In the genomic region with DNA sequence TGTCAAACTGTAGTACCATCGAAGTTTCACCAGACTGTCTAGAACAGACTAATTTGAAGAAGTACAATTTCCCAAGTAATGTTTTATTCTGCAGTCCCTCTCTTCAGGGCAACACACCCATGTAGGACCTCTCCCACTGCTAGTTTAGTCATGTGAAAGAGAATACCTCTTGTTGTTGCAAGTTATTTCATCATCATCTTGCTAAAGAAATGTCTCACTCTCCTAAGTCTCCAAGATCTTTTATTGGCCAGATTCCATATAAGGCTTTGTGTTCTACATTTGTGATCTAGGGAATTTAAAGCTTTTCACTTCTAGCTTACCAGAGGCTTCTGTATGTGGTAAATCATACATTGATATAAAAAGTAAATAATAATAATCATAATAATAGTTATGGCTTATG, we compare ENCODE assay signal across 21 cellular contexts.
A peak's percentile ranks its signal among the peaks of the same experiment; 100 is the strongest.
DNase-seq lines count a peak whose midpoint lies in the region; ATAC-seq and TF ChIP-seq lines count a peak whose summit lies in the region.
"Had no signal": no experiment of that assay in that cellular context is flagged by ENCODE, and none has a peak within 500 bp of the region (broad histone marks: within the 10 kb centered on the region; RNA-seq: fewer than 3 reads in every experiment).

No MANE protein-coding gene starts in this region.

- H3K9ac ChIP-seq in GM23248 (no peak overlapping the region), PC-3 (ENCODE audit: low read length) (no peak overlapping the region), Karpas-422 (ENCODE audit: low read length) (no peak overlapping the region)
- H3K9ac ChIP-seq: parathyroid adenoma had no signal

- H3K9me3 ChIP-seq in GM23248 (ENCODE audit: low read depth) (no peaks in the 10 kb centered on the region), PC-3 (ENCODE audit: low read length) (no peaks in the 10 kb centered on the region), Karpas-422 (ENCODE audit: low read length) (peaks cover 22% of the 10 kb centered on the region)
- H3K9me3 ChIP-seq: BE2C, spleen, thoracic aorta had no signal

- no peak overlapping the region for H3K4me2 ChIP-seq in GM23248 (ENCODE audit: unreplicated experiment)
- no peak overlapping the region for H3K4me2 ChIP-seq in PC-3 (ENCODE audit: low read length)
- H3K4me2 ChIP-seq in Karpas-422 (ENCODE audit: low read depth, low read length, poor library complexity, severe bottlenecking): no peak overlapping the region

- no peaks in the 10 kb centered on the region for H3K79me2 ChIP-seq in GM23248 (ENCODE audit: insufficient read depth)
- no peaks in the 10 kb centered on the region for H3K79me2 ChIP-seq in PC-3 (ENCODE audit: low read length)
- H3K79me2 ChIP-seq in Karpas-422 (ENCODE audit: low read length): no peaks in the 10 kb centered on the region
- H3K79me2 ChIP-seq: parathyroid adenoma had no signal

- peak; percentile 13; the same call in 1 of the 2 replicates for ATAC-seq in PC-3
- no peak for ATAC-seq in HG02870 (IDR thresholded peaks at IDR 0.05; ENCODE audit: unreplicated experiment)

- H3K9me2 ChIP-seq in GM23248 (ENCODE audit: insufficient read depth): no peaks in the 10 kb centered on the region
- H3K9me2 ChIP-seq in PC-3 (replicated peaks; ENCODE audit: low read length): no peaks in the 10 kb centered on the region
- H3K9me2 ChIP-seq in Karpas-422 (replicated peaks; ENCODE audit: insufficient read depth, low read length): no peaks in the 10 kb centered on the region

- POLR2A ChIA-PET in PC-3 (lab: Charles Lee; ENCODE audit: unreplicated experiment): no interaction called here

- H2AFZ ChIP-seq in GM23248: no peak overlapping the region
- no peak overlapping the region for H2AFZ ChIP-seq in PC-3 (ENCODE audit: low read length)
- H2AFZ ChIP-seq in Karpas-422 (ENCODE audit: low read length): no peak overlapping the region
- H2AFZ ChIP-seq: parathyroid adenoma had no signal

- intact Hi-C loops in PC-3 (cut with micrococcal nuclease): no loop called here

- WGBS in GM23248 (ENCODE audit: low coverage in 1 of 2, low lambda C conversion rate in 2 of 2, missing lambda C conversion rate in 2 of 2), 2 experiments: 0 to 13% methylated on average over 1 of the region's 1 CpG

- CTCF ChIA-PET in PC-3 (lab: Charles Lee): no interaction called here

- no peaks in the 10 kb centered on the region for H3K4me1 ChIP-seq in GM23248 (ENCODE audit: insufficient read depth)
- no peaks in the 10 kb centered on the region for H3K4me1 ChIP-seq in PC-3 (ENCODE audit: insufficient read depth, low read length)
- no peaks in the 10 kb centered on the region for H3K4me1 ChIP-seq in Karpas-422 (ENCODE audit: low read length)
- H3K4me1 ChIP-seq: BE2C, parathyroid adenoma, spleen had no signal

- no TSS peak for BruUV-seq in PC-3 (replicated peaks; lab: Mats Ljungman, UMichigan)

- H3F3A ChIP-seq in GM23248 (ENCODE audit: insufficient read depth) (no peaks in the 10 kb centered on the region), PC-3 (ENCODE audit: low read length, unreplicated experiment) (no peaks in the 10 kb centered on the region)

- no peak overlapping the region for H3K27ac ChIP-seq in GM23248
- no peak overlapping the region for H3K27ac ChIP-seq in PC-3 (ENCODE audit: low read length)
- H3K27ac ChIP-seq in epithelial cell of prostate: peak overlapping the region; percentile 26
- no peak overlapping the region for H3K27ac ChIP-seq in Karpas-422 (ENCODE audit: low read length)
- H3K27ac ChIP-seq: brain microvascular endothelial cell, dorsolateral prefrontal cortex, parathyroid adenoma, spleen, thoracic aorta had no signal

- in situ Hi-C loops in GM23248 (cut with MboI): no loop called here

- no peaks in the 10 kb centered on the region for H3K36me3 ChIP-seq in GM23248 (ENCODE audit: low read depth)
- no peaks in the 10 kb centered on the region for H3K36me3 ChIP-seq in PC-3 (ENCODE audit: low read depth, low read length)
- H3K36me3 ChIP-seq in Karpas-422 (ENCODE audit: insufficient read depth, low read length): no peaks in the 10 kb centered on the region
- H3K36me3 ChIP-seq: BE2C, brain microvascular endothelial cell, spleen, thoracic aorta had no signal

- H3K4me3 ChIP-seq in GM23248 (no peak overlapping the region), PC-3 (ENCODE audit: low read length) (no peak overlapping the region), Karpas-422 (ENCODE audit: low read length) (no peak overlapping the region)
- H3K4me3 ChIP-seq: dorsolateral prefrontal cortex, spleen, thoracic aorta had no signal

- H3K27me3 ChIP-seq in GM23248 (replicated peaks; ENCODE audit: insufficient read depth) (no peaks in the 10 kb centered on the region), PC-3 (ENCODE audit: low read length) (no peaks in the 10 kb centered on the region), Karpas-422 (ENCODE audit: low read length) (no peaks in the 10 kb centered on the region)
- H3K27me3 ChIP-seq: BE2C, brain microvascular endothelial cell, spleen had no signal

- H4K20me1 ChIP-seq in GM23248 (ENCODE audit: insufficient read depth): no peaks in the 10 kb centered on the region
- no peaks in the 10 kb centered on the region for H4K20me1 ChIP-seq in PC-3 (ENCODE audit: low read length)
- H4K20me1 ChIP-seq in Karpas-422 (ENCODE audit: insufficient read depth, low read depth, low read length): no peaks in the 10 kb centered on the region

- no peak for TF ChIP-seq CTCF in PC-3 (conservative IDR thresholded peaks at IDR 0.05; ENCODE audit: low read depth, low read length)

- DNase-seq in GM23248 (peak; percentile 59), PC-3 (no peak), epithelial cell of prostate (ENCODE audit: low read depth, low spot score) (no peak), myocyte (ENCODE audit: low read depth) (peak; percentile 10), DMS53 (lab: John Stamatoyannopoulos, UW) (no peak), Karpas-422 (no peak), NCI-H2227 treated with DMSO at 0.1 percent for 48 hours (lab: John Stamatoyannopoulos, UW) (no peak)
- DNase-seq: activated CD4-positive, alpha-beta T cell treated with anti-CD3 and anti-CD28 coated beads, Interleukin-2, amount 50 U/mL, for 48 hours; activated T-cell treated with anti-CD3 and anti-CD28 coated beads, Interleukin-2, amount 50 U/mL, for 24 hours; BE2C; brain microvascular endothelial cell; dorsolateral prefrontal cortex; foreskin melanocyte; GDM1; NCI-H1105; NCI-H2171 treated with DMSO at 0.1 percent for 48 hours; RPMI8226; spleen had no signal

Comparison
In these comparisons a context has a peak if more than half of its experiments do, and no peak if none do; other contexts are left out.
1. DNase-seq: peak in GM23248 (single experiment) and myocyte (single experiment); none in PC-3 (single experiment), epithelial cell of prostate (single experiment), DMS53 (single experiment), Karpas-422 (single experiment) and NCI-H2227 treated with DMSO at 0.1 percent for 48 hours (single experiment).